Comparison of ENCODE assay signal across 1 cellular context in the genomic region with DNA sequence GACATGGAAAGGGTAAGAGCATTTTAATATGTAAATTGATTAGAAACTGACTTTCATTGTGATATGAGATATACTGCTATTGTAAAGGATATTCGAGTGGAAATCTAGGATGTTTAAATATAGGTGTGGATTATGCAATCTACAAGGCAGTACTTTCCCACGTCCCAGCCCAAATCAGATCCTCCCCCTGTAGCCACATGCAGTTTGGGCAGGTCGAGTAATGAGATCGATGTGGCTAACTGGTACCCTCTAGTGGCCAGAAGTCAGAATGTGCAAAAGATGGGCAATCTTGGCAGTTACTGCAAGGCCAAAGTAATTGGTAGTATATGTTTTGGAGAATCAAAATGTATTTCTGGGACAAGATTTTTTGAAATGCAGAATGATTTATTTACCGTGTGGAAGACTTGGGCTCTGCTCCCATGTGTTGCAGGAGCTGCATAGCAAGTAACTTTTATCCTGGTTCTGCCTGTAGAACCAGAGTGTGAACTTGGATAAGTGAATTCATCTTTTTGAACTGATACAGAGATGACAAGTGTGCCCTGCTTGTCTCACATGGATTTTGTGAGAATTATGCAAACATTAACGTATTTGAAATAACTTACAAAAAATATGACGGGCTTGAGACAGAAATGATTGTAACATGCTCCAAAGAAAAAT.
TF ChIP-seq lines count a peak whose summit lies in the region.

No MANE protein-coding gene starts in this region.

TF ChIP-seq in WTC11, 78 proteins besides CTCF, POLR2A, EP300 and RAD21 (continued from another document):
- TF ChIP-seq, protein P1, sequence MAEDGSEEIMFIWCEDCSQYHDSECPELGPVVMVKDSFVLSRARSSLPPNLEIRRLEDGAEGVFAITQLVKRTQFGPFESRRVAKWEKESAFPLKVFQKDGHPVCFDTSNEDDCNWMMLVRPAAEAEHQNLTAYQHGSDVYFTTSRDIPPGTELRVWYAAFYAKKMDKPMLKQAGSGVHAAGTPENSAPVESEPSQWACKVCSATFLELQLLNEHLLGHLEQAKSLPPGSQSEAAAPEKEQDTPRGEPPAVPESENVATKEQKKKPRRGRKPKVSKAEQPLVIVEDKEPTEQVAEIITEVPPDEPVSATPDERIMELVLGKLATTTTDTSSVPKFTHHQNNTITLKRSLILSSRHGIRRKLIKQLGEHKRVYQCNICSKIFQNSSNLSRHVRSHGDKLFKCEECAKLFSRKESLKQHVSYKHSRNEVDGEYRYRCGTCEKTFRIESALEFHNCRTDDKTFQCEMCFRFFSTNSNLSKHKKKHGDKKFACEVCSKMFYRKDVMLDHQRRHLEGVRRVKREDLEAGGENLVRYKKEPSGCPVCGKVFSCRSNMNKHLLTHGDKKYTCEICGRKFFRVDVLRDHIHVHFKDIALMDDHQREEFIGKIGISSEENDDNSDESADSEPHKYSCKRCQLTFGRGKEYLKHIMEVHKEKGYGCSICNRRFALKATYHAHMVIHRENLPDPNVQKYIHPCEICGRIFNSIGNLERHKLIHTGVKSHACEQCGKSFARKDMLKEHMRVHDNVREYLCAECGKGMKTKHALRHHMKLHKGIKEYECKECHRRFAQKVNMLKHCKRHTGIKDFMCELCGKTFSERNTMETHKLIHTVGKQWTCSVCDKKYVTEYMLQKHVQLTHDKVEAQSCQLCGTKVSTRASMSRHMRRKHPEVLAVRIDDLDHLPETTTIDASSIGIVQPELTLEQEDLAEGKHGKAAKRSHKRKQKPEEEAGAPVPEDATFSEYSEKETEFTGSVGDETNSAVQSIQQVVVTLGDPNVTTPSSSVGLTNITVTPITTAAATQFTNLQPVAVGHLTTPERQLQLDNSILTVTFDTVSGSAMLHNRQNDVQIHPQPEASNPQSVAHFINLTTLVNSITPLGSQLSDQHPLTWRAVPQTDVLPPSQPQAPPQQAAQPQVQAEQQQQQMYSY (CRISPR knock-in tag; IDR thresholded peaks at IDR 0.05): no peak
- no peak for TF ChIP-seq GRHL2 (CRISPR knock-in tag; IDR thresholded peaks at IDR 0.05; ENCODE audit: insufficient replicate concordance, severe bottlenecking)
- TF ChIP-seq EMX1 (CRISPR knock-in tag; IDR thresholded peaks at IDR 0.05): no peak
- TF ChIP-seq, protein P2, sequence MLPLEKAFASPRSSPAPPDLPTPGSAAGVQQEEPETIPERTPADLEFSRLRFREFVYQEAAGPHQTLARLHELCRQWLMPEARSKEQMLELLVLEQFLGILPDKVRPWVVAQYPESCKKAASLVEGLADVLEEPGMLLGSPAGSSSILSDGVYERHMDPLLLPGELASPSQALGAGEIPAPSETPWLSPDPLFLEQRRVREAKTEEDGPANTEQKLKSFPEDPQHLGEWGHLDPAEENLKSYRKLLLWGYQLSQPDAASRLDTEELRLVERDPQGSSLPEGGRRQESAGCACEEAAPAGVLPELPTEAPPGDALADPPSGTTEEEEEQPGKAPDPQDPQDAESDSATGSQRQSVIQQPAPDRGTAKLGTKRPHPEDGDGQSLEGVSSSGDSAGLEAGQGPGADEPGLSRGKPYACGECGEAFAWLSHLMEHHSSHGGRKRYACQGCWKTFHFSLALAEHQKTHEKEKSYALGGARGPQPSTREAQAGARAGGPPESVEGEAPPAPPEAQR (CRISPR knock-in tag; IDR thresholded peaks at IDR 0.05): no peak
- no peak for TF ChIP-seq NR1H2 (CRISPR knock-in tag; IDR thresholded peaks at IDR 0.05)
- TF ChIP-seq MXD4 (CRISPR knock-in tag; IDR thresholded peaks at IDR 0.05; ENCODE audit: borderline replicate concordance): no peak
- TF ChIP-seq, protein P3, sequence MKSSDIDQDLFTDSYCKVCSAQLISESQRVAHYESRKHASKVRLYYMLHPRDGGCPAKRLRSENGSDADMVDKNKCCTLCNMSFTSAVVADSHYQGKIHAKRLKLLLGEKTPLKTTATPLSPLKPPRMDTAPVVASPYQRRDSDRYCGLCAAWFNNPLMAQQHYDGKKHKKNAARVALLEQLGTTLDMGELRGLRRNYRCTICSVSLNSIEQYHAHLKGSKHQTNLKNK (CRISPR knock-in tag; IDR thresholded peaks at IDR 0.05): no peak
- TF ChIP-seq, protein P4, sequence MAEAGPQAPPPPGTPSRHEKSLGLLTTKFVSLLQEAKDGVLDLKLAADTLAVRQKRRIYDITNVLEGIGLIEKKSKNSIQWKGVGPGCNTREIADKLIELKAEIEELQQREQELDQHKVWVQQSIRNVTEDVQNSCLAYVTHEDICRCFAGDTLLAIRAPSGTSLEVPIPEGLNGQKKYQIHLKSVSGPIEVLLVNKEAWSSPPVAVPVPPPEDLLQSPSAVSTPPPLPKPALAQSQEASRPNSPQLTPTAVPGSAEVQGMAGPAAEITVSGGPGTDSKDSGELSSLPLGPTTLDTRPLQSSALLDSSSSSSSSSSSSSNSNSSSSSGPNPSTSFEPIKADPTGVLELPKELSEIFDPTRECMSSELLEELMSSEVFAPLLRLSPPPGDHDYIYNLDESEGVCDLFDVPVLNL (CRISPR knock-in tag; IDR thresholded peaks at IDR 0.05; ENCODE audit: borderline replicate concordance, low read depth): no peak
TF ChIP-seq in WTC11: peak in this region for 0.
